9 cellular contexts compared by ENCODE assay signal in genomic region chr7:23490357-23491131, GRCh38. TPM values are rescaled to one million over a fixed set of nuclear protein-coding genes. Genes with fewer than 3 reads are reported as not detected.
DNase-seq lines count a peak whose midpoint lies in the region; FAIRE-seq and TF ChIP-seq lines count a peak whose summit lies in the region.
"Had no signal": no experiment of that assay in that cellular context is flagged by ENCODE, and none has a peak within 500 bp of the region (broad histone marks: within the 10 kb centered on the region; RNA-seq: fewer than 3 reads in every experiment).

No MANE protein-coding gene starts in this region.

- H4K5ac ChIP-seq in H1 (ENCODE audit: insufficient read length, low read depth, low read length), result no peak overlapping the region

- TF ChIP-seq CTCF in CD14-positive monocyte (IDR thresholded peaks at IDR 0.05) (no peak), HL-60 (IDR thresholded peaks at IDR 0.05; ENCODE audit: insufficient read depth, low read length) (no peak), H1 (IDR thresholded peaks at IDR 0.05; ENCODE audit: control extremely low read depth in 1 of 3, insufficient read depth in 1 of 3, low read depth in 1 of 3, low read length in 3 of 3) (no peak), tibial nerve (IDR thresholded peaks at IDR 0.05) (no peak), hepatocyte (IDR thresholded peaks at IDR 0.05; ENCODE audit: poor library complexity) (no peak)

- H3K79me1 ChIP-seq in H1 (ENCODE audit: low read depth, low read length), result no peaks in the 10 kb centered on the region

- H2AFZ ChIP-seq in H1 (ENCODE audit: low read length) (peak overlapping the region; percentile 63; the same call in 1 of the 2 replicates), hepatocyte (no peak overlapping the region)

- POLR2A ChIA-PET in H1 (lab: Charles Lee; ENCODE audit: partially characterized antibody), result interaction anchor here (0.7 to 3.5 kb wide), 9 partner anchors 8 to 204 kb away, joined by 3 to 19 read pairs (median 4); no protein-coding TSS in a partner anchor

- peaks cover 12% of the 10 kb centered on the region for H3K4me1 Mint-ChIP-seq in CD14-positive monocyte

- H3K27ac ChIP-seq in HL-60 (replicated peaks), result peak overlapping the region; percentile 90
- H3K27ac ChIP-seq in H1 (ENCODE audit: low read depth, low read length), result 0 out of 2 replicates have a peak overlapping the region, but pooled peaks have one; percentile 8
- no peak overlapping the region for H3K27ac ChIP-seq in mucosa of rectum (ENCODE audit: low read depth in 2 of 2, low read length in 2 of 2)
- H3K27ac ChIP-seq in tibial nerve, result peak overlapping the region in 3 of 4 donors; percentile 31 to 67 (median 53)
- no peak overlapping the region for H3K27ac ChIP-seq in hepatocyte
- H3K27ac ChIP-seq: KMS-11 had no signal

- H2BK5ac ChIP-seq in H1 (ENCODE audit: low read depth, low read length), result no peak overlapping the region

- H2BK20ac ChIP-seq in H1 (ENCODE audit: low read length), result no peak overlapping the region

- no peak for TF ChIP-seq RAD21 in H1 (IDR thresholded peaks at IDR 0.05 in 1 of 2, conservative IDR thresholded peaks at IDR 0.05 in 1 of 2; ENCODE audit: low read depth in 2 of 2, low read length in 2 of 2)

- H3K4me2 ChIP-seq in H1 (ENCODE audit: insufficient read depth in 1 of 2, low read depth in 2 of 2, low read length in 2 of 2), result peak overlapping the region in 1 of 2 experiments; percentile 72; a peak in 2 of 4 replicates
- H3K4me2 ChIP-seq in hepatocyte, result no peak overlapping the region
- H3K4me2 ChIP-seq: KMS-11 had no signal

- H3K9me3 Mint-ChIP-seq in CD14-positive monocyte, result peaks cover 0 to 5% (median 0%) of the 10 kb centered on the region in 7 donors

- no peak overlapping the region for H3K4ac ChIP-seq in H1 (replicated peaks; ENCODE audit: insufficient read length, low read depth, low read length)

- CTCF ChIA-PET in H1 (lab: Charles Lee; ENCODE audit: partially characterized antibody), result interaction anchor here (0.7 to 1.3 kb wide), 4 partner anchors 9 to 218 kb away, joined by 3 to 4 read pairs (median 4); no protein-coding TSS in a partner anchor

- peak overlapping the region; percentile 51; the same call in 1 of the 2 replicates for H4K8ac ChIP-seq in H1 (ENCODE audit: extremely low read depth, insufficient read depth, low read length)

- WGBS in H1 (ENCODE audit: extremely low coverage in 1 of 2, insufficient coverage in 1 of 2, insufficient read length in 1 of 2, insufficient replicate concordance in 2 of 2, low coverage in 1 of 2, low lambda C conversion rate in 2 of 2, missing lambda C conversion rate in 1 of 2), 2 experiments, result 51% methylated on average over 41 of the region's 56 CpGs; no CpG with 5 or more reads in 1 of the 2 experiments
- WGBS in tibial nerve, 2 donors, result 51 to 63% methylated on average over 50 to 52 of the region's 56 CpGs
- WGBS in hepatocyte (ENCODE audit: low lambda C conversion rate, missing lambda C conversion rate), result 98% methylated on average over 38 of the region's 56 CpGs

- H3K79me2 ChIP-seq in H1 (ENCODE audit: control insufficient read depth in 1 of 2, insufficient read depth in 2 of 2, low read length in 2 of 2) (no peaks in the 10 kb centered on the region), hepatocyte (no peaks in the 10 kb centered on the region)

- H2BK15ac ChIP-seq in H1 (ENCODE audit: low read length), result no peak overlapping the region

- H3K4me3 ChIP-seq in HL-60 (replicated peaks; ENCODE audit: insufficient read depth, low read length) (peak overlapping the region; percentile 59), H1 (ENCODE audit: extremely low read depth in 1 of 4, insufficient read depth in 2 of 4, low read depth in 3 of 4, low read length in 4 of 4) (peak overlapping the region in 3 of 4 experiments; percentile 48 to 64 (median 50); a peak in 6 of 8 replicates), mucosa of rectum (ENCODE audit: low read length in 2 of 2) (peak overlapping the region; percentile 35 to 60), tibial nerve (peak overlapping the region; percentile 37 to 57 (median 45)), hepatocyte (no peak overlapping the region)

- H3K4me1 ChIP-seq in H1 (replicated peaks in 1 of 4; ENCODE audit: control insufficient read depth in 3 of 4, insufficient read depth in 4 of 4, low read length in 3 of 4) (peaks cover 0 to 4% (median 3%) of the 10 kb centered on the region in 4 experiments; a peak in 5 of 7 replicates), mucosa of rectum (ENCODE audit: control insufficient read depth in 2 of 2, insufficient read depth in 2 of 2, low read length in 2 of 2) (no peaks in the 10 kb centered on the region), tibial nerve (no peaks in the 10 kb centered on the region), hepatocyte (ENCODE audit: insufficient read depth) (no peaks in the 10 kb centered on the region)

- TF ChIP-seq EP300 in H1 (IDR thresholded peaks at IDR 0.05; ENCODE audit: borderline replicate concordance in 1 of 2, low read depth in 2 of 2, low read length in 2 of 2) (no peak), tibial nerve (IDR thresholded peaks at IDR 0.05) (no peak)

- H3K27me3 ChIP-seq in HL-60 (ENCODE audit: insufficient read depth, poor library complexity, severe bottlenecking) (no peaks in the 10 kb centered on the region), H1 (replicated peaks in 1 of 4; ENCODE audit: control insufficient read depth in 3 of 4, extremely low read depth in 1 of 4, insufficient read depth in 3 of 4, low read length in 3 of 4) (no peaks in the 10 kb centered on the region), mucosa of rectum (ENCODE audit: control insufficient read depth in 2 of 2, insufficient read depth in 2 of 2, low read length in 2 of 2) (no peaks in the 10 kb centered on the region), tibial nerve (no peaks in the 10 kb centered on the region), hepatocyte (no peaks in the 10 kb centered on the region)

- peak overlapping the region; percentile 69 to 92 (median 82) for H3K27ac Mint-ChIP-seq in CD14-positive monocyte

- no peaks in the 10 kb centered on the region for H3K36me3 ChIP-seq in H1 (ENCODE audit: control insufficient read depth in 2 of 4, insufficient read depth in 4 of 4, low read length in 3 of 4)
- no peaks in the 10 kb centered on the region for H3K36me3 ChIP-seq in mucosa of rectum (ENCODE audit: control insufficient read depth in 2 of 2, insufficient read depth in 2 of 2, low read length in 2 of 2)
- peaks cover 0 to 20% (median 0%) of the 10 kb centered on the region in 3 donors for H3K36me3 ChIP-seq in tibial nerve
- no peaks in the 10 kb centered on the region for H3K36me3 ChIP-seq in hepatocyte (replicated peaks; ENCODE audit: insufficient read depth, low read depth)

- H3K23me2 ChIP-seq in H1 (ENCODE audit: low read depth, low read length), result no peaks in the 10 kb centered on the region

- intact Hi-C loops in CD14-positive monocyte (cut with micrococcal nuclease), result no loop called here

- H3K23ac ChIP-seq in H1 (ENCODE audit: insufficient read length), result no peak overlapping the region

- peaks cover 5 to 15% (median 8%) of the 10 kb centered on the region in 3 donors for H3K27me3 Mint-ChIP-seq in CD14-positive monocyte (ENCODE audit: low read depth in 3 of 3)

- peak overlapping the region; percentile 83 to 94 for H3K4me3 Mint-ChIP-seq in CD14-positive monocyte

- H4K20me1 ChIP-seq in H1 (replicated peaks in 1 of 2; ENCODE audit: control insufficient read depth in 1 of 2, insufficient read depth in 2 of 2, low read length in 2 of 2) (no peaks in the 10 kb centered on the region), hepatocyte (ENCODE audit: insufficient read depth, poor library complexity, severe bottlenecking) (no peaks in the 10 kb centered on the region)

- no peak; a peak in 1 of 3 replicates for TF ChIP-seq POLR2A in H1 (IDR thresholded peaks at IDR 0.05; ENCODE audit: control extremely low read depth in 1 of 2, low read depth in 2 of 2, low read length in 2 of 2)
- no peak for TF ChIP-seq POLR2A in tibial nerve (IDR thresholded peaks at IDR 0.05)

- H3K18ac ChIP-seq in H1 (ENCODE audit: extremely low read depth, low read length), result no peak overlapping the region

- H2BK12ac ChIP-seq in H1 (ENCODE audit: low read depth, low read length), result no peak overlapping the region

- H4K91ac ChIP-seq in H1 (replicated peaks; ENCODE audit: insufficient read length, low read length), result no peak overlapping the region

- no peak overlapping the region for H3K14ac ChIP-seq in H1 (ENCODE audit: insufficient read length)

- no peak overlapping the region for H3K56ac ChIP-seq in H1 (replicated peaks; ENCODE audit: insufficient read length, low read depth, low read length)

- no peaks in the 10 kb centered on the region for H3K36me3 Mint-ChIP-seq in CD14-positive monocyte

- no peak for FAIRE-seq in H1 (lab: Jason Lieb, UNC)

- DNase-seq in CD14-positive monocyte (ENCODE audit: low spot score), result no peak
- DNase-seq in GM19240 (ENCODE audit: insufficient read length, low spot score), result peak; percentile 23
- peak in 1 of 2 experiments; percentile 77 for DNase-seq in HL-60 (ENCODE audit: low read depth in 1 of 2, low spot score in 1 of 2)
- peak; percentile 57 to 58 for DNase-seq in activated CD4-positive, alpha-beta T cell treated with anti-CD3 and anti-CD28 coated beads for 4 hours
- peak in 1 of 2 experiments; percentile 48 for DNase-seq in H1 (ENCODE audit: low read depth in 1 of 2, low spot score in 2 of 2)
- no peak for DNase-seq in tibial nerve (ENCODE audit: low spot score in 2 of 2)
- no peak for DNase-seq in hepatocyte (ENCODE audit: low spot score)

- H2BK120ac ChIP-seq in H1 (replicated peaks; ENCODE audit: low read depth, low read length), result no peak overlapping the region

- H3K9me3 ChIP-seq in H1 (ENCODE audit: insufficient read depth in 2 of 2, low read depth in 1 of 2, low read length in 1 of 2) (no peaks in the 10 kb centered on the region), mucosa of rectum (ENCODE audit: control insufficient read depth in 2 of 2, low read length in 2 of 2) (no peaks in the 10 kb centered on the region), tibial nerve (no peaks in the 10 kb centered on the region), hepatocyte (ENCODE audit: low read depth) (no peaks in the 10 kb centered on the region)

- no peaks in the 10 kb centered on the region for H3K9me2 ChIP-seq in hepatocyte (replicated peaks; ENCODE audit: insufficient read depth)

- H2AK5ac ChIP-seq in H1 (ENCODE audit: low read depth, low read length), result no peak overlapping the region

- H3K9ac ChIP-seq in H1 (replicated peaks in 1 of 4; ENCODE audit: extremely low read depth in 1 of 4, low read depth in 3 of 4, low read length in 3 of 4), result peak overlapping the region in 2 of 4 experiments; percentile 38 to 40; a peak in 5 of 7 replicates
- H3K9ac ChIP-seq in mucosa of rectum (ENCODE audit: low read depth in 1 of 2, low read length in 2 of 2), result no peak overlapping the region
- H3K9ac ChIP-seq: KMS-11 had no signal

RNA-seq across cellular contexts. Expression of gene IGF2BP3, which starts 20.3 kb away (rescaled TPM):
- polyA plus RNA-seq in CD14-positive monocyte (1 to 10 TPM; 3.2 to 5.3 TPM), H1 (2011; rRNA removed) (66.3 and 94.6 TPM in 2 replicates), hepatocyte (28.9 and 31.1 TPM in 2 replicates)
- total RNA-seq in H1 (2021; fragmentation: NEBNext Ultra II Directional; extraction: Animal tissue kit (Norgen Biotek cat#: 25700)), result 190 and 193 TPM in 2 replicates
- 104 TPM for polyA plus RNA-seq in H1 (2011; cell fraction: cytosol; rRNA removed)
- polyA plus RNA-seq in H1 (2011; cell fraction: nucleus; rRNA removed), result 157 TPM
- polyA plus RNA-seq in H1 (2012, experiment 1 of 2), result 85.0 to 196 TPM (median 117 TPM) in 4 replicates
- 5.9 TPM for polyA plus RNA-seq in H1 (2012, experiment 2 of 2)
- polyA plus RNA-seq in H1 (2013, experiment 1 of 2), result 133 TPM
- 122 TPM for polyA plus RNA-seq in H1 (2013, experiment 2 of 2)
- 185 and 189 TPM in 2 replicates for polyA minus RNA-seq in H1 (2011; rRNA and poly(A)+ RNA removed)
- 145 TPM for polyA minus RNA-seq in H1 (2011; cell fraction: cytosol; rRNA and poly(A)+ RNA removed)
- 247 TPM for polyA minus RNA-seq in H1 (2011; cell fraction: nucleus; rRNA and poly(A)+ RNA removed)
- total RNA-seq in tibial nerve (under 1 TPM in 3 of 4 donors, not detected in 1; 0.21 to 0.90 (median 0.59) TPM), hepatocyte (73.1 and 75.7 TPM in 2 replicates)

RNA-seq across cellular contexts. Expression of gene TRA2A, which starts 41.2 kb away (rescaled TPM):
- polyA plus RNA-seq in CD14-positive monocyte (10 to 100 TPM; 31.2 to 46.6 TPM), H1 (2011; rRNA removed) (54.4 and 116 TPM in 2 replicates), hepatocyte (55.4 and 57.1 TPM in 2 replicates)
- total RNA-seq in H1 (2021; fragmentation: NEBNext Ultra II Directional; extraction: Animal tissue kit (Norgen Biotek cat#: 25700)), result 122 and 125 TPM in 2 replicates
- polyA plus RNA-seq in H1 (2011; cell fraction: cytosol; rRNA removed), result 69.8 TPM
- 38.2 TPM for polyA plus RNA-seq in H1 (2011; cell fraction: nucleus; rRNA removed)
- 80.3 to 93.1 TPM (median 84.8 TPM) in 4 replicates for polyA plus RNA-seq in H1 (2012, experiment 1 of 2)
- polyA plus RNA-seq in H1 (2012, experiment 2 of 2), result 11.4 TPM
- 75.1 TPM for polyA plus RNA-seq in H1 (2013, experiment 1 of 2)
- 77.3 TPM for polyA plus RNA-seq in H1 (2013, experiment 2 of 2)
- 77.5 and 105 TPM in 2 replicates for polyA minus RNA-seq in H1 (2011; rRNA and poly(A)+ RNA removed)
- 84.0 TPM for polyA minus RNA-seq in H1 (2011; cell fraction: cytosol; rRNA and poly(A)+ RNA removed)
- polyA minus RNA-seq in H1 (2011; cell fraction: nucleus; rRNA and poly(A)+ RNA removed), result 87.1 TPM
- total RNA-seq in tibial nerve (10 to 100 TPM; 39.4 to 74.9 (median 43.5) TPM), hepatocyte (41.0 and 57.2 TPM in 2 replicates)

Comparison
In these comparisons a context has a peak if more than half of its experiments do, and no peak if none do; other contexts are left out.
1. DNase-seq: peak in GM19240 (single experiment) and activated CD4-positive, alpha-beta T cell treated with anti-CD3 and anti-CD28 coated beads for 4 hours (2 of 2); none in CD14-positive monocyte (single experiment), tibial nerve (0 of 2) and hepatocyte (single experiment).
2. H3K27ac ChIP-seq: peak in HL-60 (single experiment), H1 (single experiment) and tibial nerve (3 of 4); none in mucosa of rectum (0 of 2) and hepatocyte (single experiment).
3. RNA of gene IGF2BP3, which starts 20.3 kb away (total RNA-seq): 190 to 193 TPM in H1 and 73.1 to 75.7 TPM in hepatocyte; 0.21 to 0.90 TPM in tibial nerve; every median in the first group is over 10 times any median in the second.